In the genomic region with DNA sequence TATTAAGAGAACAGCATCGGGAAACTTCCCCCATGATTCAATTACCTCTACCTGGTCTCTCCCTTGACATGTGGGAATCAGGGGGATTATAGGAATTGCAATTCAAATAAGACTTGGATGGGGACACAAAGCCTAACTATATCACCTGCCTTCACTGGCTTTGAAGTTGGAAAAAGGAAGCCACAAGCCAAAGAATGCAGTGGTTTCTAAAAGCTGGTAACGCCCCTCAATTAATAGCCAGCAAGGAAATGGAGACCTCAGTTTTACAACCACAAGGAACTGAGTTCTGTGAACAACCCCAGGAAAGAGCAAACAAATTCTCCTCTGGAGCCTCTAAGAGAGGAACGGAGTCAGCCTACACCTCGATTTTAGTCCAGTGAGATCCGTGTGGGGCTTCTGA, we compare ENCODE assay signal across 23 cellular contexts.
"Had no signal": no experiment of that assay in that cellular context is flagged by ENCODE, and none has a peak within 500 bp of the region (broad histone marks: within the 10 kb centered on the region; RNA-seq: fewer than 3 reads in every experiment).

No MANE protein-coding gene starts in this region.

- H3K36me3 ChIP-seq: sigmoid colon, stomach, thyroid gland, vagina had no signal

- H3K27ac ChIP-seq: dorsolateral prefrontal cortex, psoas muscle, sigmoid colon, stomach, thyroid gland, vagina had no signal

- DNase-seq: dorsolateral prefrontal cortex; effector CD4-positive, alpha-beta T cell; head of caudate nucleus; kidney; mesenchymal stem cell; mucosa of descending colon; naive thymus-derived CD4-positive, alpha-beta T cell; nucleus accumbens; psoas muscle; right cardiac atrium; sigmoid colon; stimulated activated CD4-positive, alpha-beta T cell treated with anti-CD3 and anti-CD28 coated beads, Interleukin-2, amount 100 ng/mL, for 24 hours; stimulated activated CD4-positive, alpha-beta T cell treated with anti-CD3 and anti-CD28 coated beads, Interleukin-4, amount 100 ng/mL, for 24 hours; stimulated activated naive CD4-positive, alpha-beta T cell treated with Interleukin-2 at 50 U/mL for 16 hours; stomach; thyroid gland; trophoblast cell had no signal

- H3K9me3 ChIP-seq: mucosa of descending colon, sigmoid colon, thyroid gland, vagina had no signal

- H3K27ac Mint-ChIP-seq: mesothelial cell of epicardium; naive thymus-derived CD4-positive, alpha-beta T cell; nephron; stimulated activated effector memory CD8-positive, alpha-beta T cell treated with anti-CD3 and anti-CD28 coated beads, Interleukin-12 subunit alpha, Interleukin-12 subunit beta, amount 100 ng/mL, for 72 hours had no signal

- H3K36me3 Mint-ChIP-seq: mesothelial cell of epicardium; stimulated activated effector memory CD8-positive, alpha-beta T cell treated with anti-CD3 and anti-CD28 coated beads, Interleukin-12 subunit alpha, Interleukin-12 subunit beta, amount 100 ng/mL, for 72 hours had no signal

- ATAC-seq: left lobe of liver; mucosa of descending colon; naive thymus-derived CD4-positive, alpha-beta T cell; psoas muscle; right cardiac atrium; stimulated activated effector memory CD8-positive, alpha-beta T cell treated with anti-CD3 and anti-CD28 coated beads, Interleukin-12 subunit alpha, Interleukin-12 subunit beta, amount 100 ng/mL, for 72 hours had no signal

- H3K4me3 ChIP-seq: dorsolateral prefrontal cortex, lung, mucosa of descending colon, psoas muscle, sigmoid colon, stomach, thyroid gland, vagina had no signal

- H3K4me3 Mint-ChIP-seq: mesothelial cell of epicardium; naive thymus-derived CD4-positive, alpha-beta T cell; nephron; stimulated activated effector memory CD8-positive, alpha-beta T cell treated with anti-CD3 and anti-CD28 coated beads, Interleukin-12 subunit alpha, Interleukin-12 subunit beta, amount 100 ng/mL, for 72 hours had no signal

- H3K4me1 ChIP-seq: psoas muscle, sigmoid colon, stomach, vagina had no signal

- H3K4me1 Mint-ChIP-seq: naive thymus-derived CD4-positive, alpha-beta T cell; nephron; stimulated activated effector memory CD8-positive, alpha-beta T cell treated with anti-CD3 and anti-CD28 coated beads, Interleukin-12 subunit alpha, Interleukin-12 subunit beta, amount 100 ng/mL, for 72 hours had no signal

- H3K27me3 ChIP-seq: sigmoid colon, stomach, thyroid gland, vagina had no signal
